Comparison of ENCODE assay signal across 15 cellular contexts in genomic region chr5:16916262-16916878, GRCh38. TPM values are rescaled to one million over a fixed set of nuclear protein-coding genes. Genes with fewer than 3 reads are reported as not detected.
DNase-seq lines count a peak whose midpoint lies in the region; ATAC-seq, FAIRE-seq and TF ChIP-seq lines count a peak whose summit lies in the region.
"Had no signal": no experiment of that assay in that cellular context is flagged by ENCODE, and none has a peak within 500 bp of the region (broad histone marks: within the 10 kb centered on the region; RNA-seq: fewer than 3 reads in every experiment).

No MANE protein-coding gene starts in this region.

- H3K27ac Mint-ChIP-seq in astrocyte (ENCODE audit: unreplicated experiment) = peak overlapping the region; percentile 29

- H3K36me3 ChIP-seq in astrocyte (ENCODE audit: insufficient read depth, low read length) = no peaks in the 10 kb centered on the region
- H3K36me3 ChIP-seq in Karpas-422 (ENCODE audit: insufficient read depth, low read length) = no peaks in the 10 kb centered on the region
- H3K36me3 ChIP-seq: left ventricle myocardium inferior had no signal

- H3K4me3 ChIP-seq in astrocyte (ENCODE audit: insufficient read depth, low read depth, low read length) (no peak overlapping the region), Karpas-422 (ENCODE audit: low read length) (no peak overlapping the region)
- H3K4me3 ChIP-seq: left ventricle myocardium inferior had no signal

- no peaks in the 10 kb centered on the region for H3K9me3 Mint-ChIP-seq in astrocyte (ENCODE audit: unreplicated experiment)

- H3K9me2 ChIP-seq in Karpas-422 (replicated peaks; ENCODE audit: insufficient read depth, low read length) = no peaks in the 10 kb centered on the region

- no peaks in the 10 kb centered on the region for H3K27me3 Mint-ChIP-seq in astrocyte (ENCODE audit: low read depth, unreplicated experiment)

- H3K79me2 ChIP-seq in astrocyte (ENCODE audit: insufficient read depth, low read length) = peaks cover 96% of the 10 kb centered on the region
- H3K79me2 ChIP-seq in Karpas-422 (ENCODE audit: low read length) = no peaks in the 10 kb centered on the region

- peak overlapping the region; percentile 73 for H3K4me2 ChIP-seq in astrocyte (ENCODE audit: low read length)
- H3K4me2 ChIP-seq in Karpas-422 (ENCODE audit: low read depth, low read length, poor library complexity, severe bottlenecking) = no peak overlapping the region

- H3K36me3 Mint-ChIP-seq in astrocyte (ENCODE audit: low read depth, unreplicated experiment) = peaks cover 2% of the 10 kb centered on the region

- H3K4me1 ChIP-seq in astrocyte (ENCODE audit: insufficient read depth, low read length) (peaks cover 42% of the 10 kb centered on the region), Karpas-422 (ENCODE audit: low read length) (no peaks in the 10 kb centered on the region)
- H3K4me1 ChIP-seq: left ventricle myocardium inferior had no signal

- DNase-seq in COLO829 (ENCODE audit: low spot score) (peak; percentile 58), M059J (ENCODE audit: low read depth) (peak; percentile 98), astrocyte (ENCODE audit: low read depth) (peak; percentile 98), kidney tubule cell (ENCODE audit: low spot score) (peak; percentile 93), midbrain (lab: John Stamatoyannopoulos, UW) (no peak), Karpas-422 (no peak), putamen (ENCODE audit: low spot score) (no peak)
- DNase-seq: activated effector memory CD4-positive, alpha-beta T cell treated with anti-CD3 and anti-CD28 coated beads, Interleukin-2, amount 50 U/mL, for 16 hours; DMS153; effector memory CD4-positive, alpha-beta T cell; left ventricle myocardium inferior; NCI-H774; right cardiac atrium had no signal

- no peak for TF ChIP-seq CTCF in astrocyte (IDR thresholded peaks at IDR 0.05; ENCODE audit: insufficient read depth, low read depth, low read length)

- H3K9ac ChIP-seq in astrocyte (ENCODE audit: low read length) (peak overlapping the region; percentile 44), Karpas-422 (ENCODE audit: low read length) (no peak overlapping the region)

- H3K4me3 Mint-ChIP-seq in astrocyte (ENCODE audit: unreplicated experiment) = no peak overlapping the region

- peaks cover 41% of the 10 kb centered on the region for H3K4me1 Mint-ChIP-seq in astrocyte (ENCODE audit: low read depth, unreplicated experiment)

- H3K9me3 ChIP-seq in astrocyte (ENCODE audit: insufficient read depth, low read depth, low read length) = no peaks in the 10 kb centered on the region
- H3K9me3 ChIP-seq in Karpas-422 (ENCODE audit: low read length) = no peaks in the 10 kb centered on the region
- H3K9me3 ChIP-seq: left ventricle myocardium inferior had no signal

- H3K27ac ChIP-seq in astrocyte (ENCODE audit: low read depth, low read length) = peak overlapping the region; percentile 76
- no peak overlapping the region for H3K27ac ChIP-seq in Karpas-422 (ENCODE audit: low read length)
- H3K27ac ChIP-seq: left ventricle myocardium inferior, VCaP had no signal

- peak; percentile 69 for FAIRE-seq in astrocyte (lab: Jason Lieb, UNC)

- no peak for ATAC-seq in HG02610 (IDR thresholded peaks at IDR 0.05; ENCODE audit: unreplicated experiment)

- H3K27me3 ChIP-seq in astrocyte (ENCODE audit: insufficient read depth, low read length) (no peaks in the 10 kb centered on the region), Karpas-422 (ENCODE audit: low read length) (no peaks in the 10 kb centered on the region)

- H4K20me1 ChIP-seq in astrocyte (ENCODE audit: insufficient read depth, low read length) (peaks cover 87% of the 10 kb centered on the region), Karpas-422 (ENCODE audit: insufficient read depth, low read depth, low read length) (no peaks in the 10 kb centered on the region)

- no peak overlapping the region for H2AFZ ChIP-seq in astrocyte (ENCODE audit: low read depth, low read length)
- no peak overlapping the region for H2AFZ ChIP-seq in Karpas-422 (ENCODE audit: low read length)

RNA-seq across cellular contexts. Expression of gene MYO10, which starts 19.7 kb away (rescaled TPM):
- total RNA-seq in M059J (2014; rRNA removed; shearing (Covaris generic)) = 13.6 and 30.2 TPM in 2 replicates
- total RNA-seq in astrocyte = 65.7 and 80.2 TPM in 2 replicates
- not detected in 2 replicates for total RNA-seq in Karpas-422 (2014; rRNA removed; shearing (Covaris generic); ENCODE audit: low replicate concordance)

Comparison
In these comparisons a context has a peak if more than half of its experiments do, and no peak if none do; other contexts are left out.
1. DNase-seq: peak in COLO829 (single experiment), M059J (single experiment), astrocyte (single experiment) and kidney tubule cell (single experiment); none in midbrain (single experiment), Karpas-422 (single experiment) and putamen (single experiment).
2. RNA of gene MYO10, which starts 19.7 kb away (total RNA-seq): 65.7 to 80.2 TPM in astrocyte and 13.6 to 30.2 TPM in M059J; not detected in Karpas-422; every median in the first group is over 10 times any median in the second.